ENCODE assay signal across 9 cellular contexts in the genomic region with DNA sequence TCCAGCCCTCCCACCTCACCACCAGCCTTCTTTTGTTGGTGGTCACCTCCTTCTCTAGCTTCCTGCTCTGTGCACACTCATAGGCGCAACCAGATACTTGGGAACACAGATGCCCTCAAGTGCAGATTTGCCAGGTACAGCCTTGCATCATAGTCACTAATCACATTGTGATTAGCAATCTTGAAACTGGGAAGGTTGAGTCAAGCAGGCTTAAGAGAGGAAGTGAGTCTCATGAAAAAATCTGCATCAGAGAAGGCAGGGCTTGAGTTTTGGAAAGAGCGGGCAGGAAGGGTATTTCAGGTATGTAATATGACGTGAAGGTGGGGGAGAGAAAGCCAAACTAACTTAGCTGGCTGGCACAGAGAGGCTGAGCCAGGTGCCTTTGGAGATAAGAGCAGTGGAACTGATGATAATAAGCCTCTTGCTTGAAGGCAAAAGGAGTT. TPM values are rescaled to one million over a fixed set of nuclear protein-coding genes. Genes with fewer than 3 reads are reported as not detected.
A peak's percentile ranks its signal among the peaks of the same experiment; 100 is the strongest.
DNase-seq lines count a peak whose midpoint lies in the region; ATAC-seq and TF ChIP-seq lines count a peak whose summit lies in the region.
"Had no signal": no experiment of that assay in that cellular context is flagged by ENCODE, and none has a peak within 500 bp of the region (broad histone marks: within the 10 kb centered on the region; RNA-seq: fewer than 3 reads in every experiment).

No MANE protein-coding gene starts in this region.

- ATAC-seq in GM18867 (IDR thresholded peaks at IDR 0.05; ENCODE audit: unreplicated experiment): peak; percentile 31
- ATAC-seq in HG02763 (IDR thresholded peaks at IDR 0.05; ENCODE audit: unreplicated experiment): peak; percentile 37
- no peak for ATAC-seq in PC-3
- ATAC-seq in HG03139 (IDR thresholded peaks at IDR 0.05; ENCODE audit: unreplicated experiment): no peak

- H3F3A ChIP-seq in PC-3 (ENCODE audit: low read length, unreplicated experiment): no peaks in the 10 kb centered on the region

- H3K79me2 ChIP-seq in PC-3 (ENCODE audit: low read length): no peaks in the 10 kb centered on the region

- no TSS peak for BruUV-seq in PC-3 (replicated peaks; lab: Mats Ljungman, UMichigan)

- no peak for TF ChIP-seq CTCF in PC-3 (conservative IDR thresholded peaks at IDR 0.05; ENCODE audit: low read depth, low read length)

- peak overlapping the region; percentile 29 for H3K4me2 ChIP-seq in PC-3 (ENCODE audit: low read length)

- H3K4me1 ChIP-seq in PC-3 (ENCODE audit: insufficient read depth, low read length): peaks cover 24% of the 10 kb centered on the region
- peaks cover 7% of the 10 kb centered on the region for H3K4me1 ChIP-seq in HAP-1

- DNase-seq in PC-3: peak; percentile 78
- DNase-seq in amniotic epithelial cell (ENCODE audit: low read depth): peak; percentile 80
- peak; percentile 70 for DNase-seq in stimulated activated CD4-positive, alpha-beta T cell treated with anti-CD3 and anti-CD28 coated beads, Interleukin-4, amount 100 ng/mL, for 24 hours
- DNase-seq in HAP-1 (ENCODE audit: low spot score in 2 of 2): no peak
- no peak for DNase-seq in NCI-H1105 treated with DMSO at 0.1 percent for 48 hours (lab: John Stamatoyannopoulos, UW)
- DNase-seq: heart left ventricle had no signal

- H4K20me1 ChIP-seq in PC-3 (ENCODE audit: low read length): no peaks in the 10 kb centered on the region

- no peak overlapping the region for H3K9ac ChIP-seq in PC-3 (ENCODE audit: low read length)

- H3K27me3 ChIP-seq in PC-3 (ENCODE audit: low read length) (no peaks in the 10 kb centered on the region), HAP-1 (ENCODE audit: low read depth) (no peaks in the 10 kb centered on the region)
- H3K27me3 ChIP-seq: heart left ventricle had no signal

- H3K9me3 ChIP-seq in PC-3 (ENCODE audit: low read length) (no peaks in the 10 kb centered on the region), HAP-1 (no peaks in the 10 kb centered on the region)
- H3K9me3 ChIP-seq: heart left ventricle had no signal

- in situ Hi-C loops in HAP-1 (cut with MboI; ENCODE audit: low sequenced_read_pairs): no loop called here

- H3K36me3 ChIP-seq in PC-3 (ENCODE audit: low read depth, low read length) (no peaks in the 10 kb centered on the region), HAP-1 (replicated peaks) (no peaks in the 10 kb centered on the region)

- intact Hi-C loops in PC-3 (cut with micrococcal nuclease): no loop called here

- H3K27ac ChIP-seq in PC-3 (ENCODE audit: low read length): peak overlapping the region; percentile 29; the same call in 1 of the 2 replicates

- H3K4me3 ChIP-seq in PC-3 (ENCODE audit: low read length): no peak overlapping the region
- no peak overlapping the region for H3K4me3 ChIP-seq in HAP-1
- H3K4me3 ChIP-seq: heart left ventricle had no signal

- H2AFZ ChIP-seq in PC-3 (ENCODE audit: low read length): peak overlapping the region; percentile 27; the same call in 1 of the 2 replicates

- CTCF ChIA-PET in PC-3 (lab: Charles Lee): interaction anchor here (1.0 kb wide), 1 partner anchor 32 kb away, joined by 7 read pairs; a partner anchor contains a TSS

- H3K9me2 ChIP-seq in PC-3 (replicated peaks; ENCODE audit: low read length): no peaks in the 10 kb centered on the region

- POLR2A ChIA-PET in PC-3 (lab: Charles Lee; ENCODE audit: unreplicated experiment): no interaction called here

RNA-seq across cellular contexts. Expression of a gene that starts 2.7 kb away (rescaled TPM):
- 39.2 and 51.5 TPM in 2 replicates for total RNA-seq in PC-3 (2014; rRNA removed)

RNA-seq across cellular contexts. Expression of a gene that starts 11.1 kb away (rescaled TPM):
- total RNA-seq in PC-3 (2014; rRNA removed): 2.6 and 3.2 TPM in 2 replicates

RNA-seq across cellular contexts. Expression of a gene that starts 25.5 kb away (rescaled TPM):
- 15.8 and 15.9 TPM in 2 replicates for total RNA-seq in PC-3 (2014; rRNA removed)

RNA-seq across cellular contexts. Expression of a gene that starts 25.5 kb away (rescaled TPM):
- 30.4 and 35.5 TPM in 2 replicates for total RNA-seq in PC-3 (2014; rRNA removed)

RNA-seq across cellular contexts. Expression of a gene that starts 31.7 kb away (rescaled TPM):
- 31.7 and 39.8 TPM in 2 replicates for total RNA-seq in PC-3 (2014; rRNA removed)

Comparison
In these comparisons a context has a peak if more than half of its experiments do, and no peak if none do; other contexts are left out.
1. ATAC-seq: peak in GM18867 (single experiment) and HG02763 (single experiment); none in PC-3 (single experiment) and HG03139 (single experiment).
2. DNase-seq: peak in PC-3 (single experiment), amniotic epithelial cell (single experiment) and stimulated activated CD4-positive, alpha-beta T cell treated with anti-CD3 and anti-CD28 coated beads, Interleukin-4, amount 100 ng/mL, for 24 hours (single experiment); none in HAP-1 (0 of 2) and NCI-H1105 treated with DMSO at 0.1 percent for 48 hours (single experiment).